Comparison of ENCODE assay signal across 10 cellular contexts in the genomic region with DNA sequence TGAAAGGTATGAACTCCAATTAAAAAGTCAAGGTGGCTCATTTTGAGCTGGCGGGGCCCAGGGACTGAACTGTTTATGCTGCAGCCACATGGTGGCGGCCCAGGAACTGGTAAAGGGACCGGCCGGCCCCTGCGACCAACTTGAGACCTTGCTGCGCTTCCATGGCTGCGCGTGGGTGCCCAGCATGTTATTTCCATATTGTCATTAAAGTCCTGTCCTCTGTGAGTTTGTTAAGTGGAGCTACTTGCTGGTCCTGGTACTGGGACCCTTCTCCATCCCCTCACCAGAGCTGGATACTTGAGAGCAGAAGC.
DNase-seq lines count a peak whose midpoint lies in the region; TF ChIP-seq lines count a peak whose summit lies in the region.
"Had no signal": no experiment of that assay in that cellular context is flagged by ENCODE, and none has a peak within 500 bp of the region (broad histone marks: within the 10 kb centered on the region; RNA-seq: fewer than 3 reads in every experiment).

No MANE protein-coding gene starts in this region.

- DNase-seq in COLO668 (lab: John Stamatoyannopoulos, UW; ENCODE audit: unreplicated experiment) (peak; percentile 18), HFF-Myc (ENCODE audit: extremely low read depth, low read depth) (no peak), lower leg skin (ENCODE audit: low spot score in 2 of 2) (peak; percentile 12 to 80), HPDE6-E6E7 (ENCODE audit: extremely low spot score) (no peak), cortex of kidney (lab: John Stamatoyannopoulos, UW) (no peak), NCI-H446 (lab: John Stamatoyannopoulos, UW) (no peak), NCI-H1436 treated with DMSO at 0.1 percent for 48 hours (lab: John Stamatoyannopoulos, UW) (no peak)
- DNase-seq in activated T-cell treated with anti-CD3 and anti-CD28 coated beads, Interleukin-2, amount 50 U/mL, for 48 hours: peak; percentile 65 to 66
- DNase-seq: thyroid gland had no signal

- no peak for TF ChIP-seq POLR2A in lower leg skin (IDR thresholded peaks at IDR 0.05)

- H3K4me3 ChIP-seq in HFF-Myc (replicated peaks; ENCODE audit: low read depth, low read length) (no peak overlapping the region), lower leg skin (ENCODE audit: low read depth, poor library complexity, severe bottlenecking) (no peak overlapping the region)
- H3K4me3 ChIP-seq: SJSA1, thyroid gland had no signal

- peak; percentile 41 for TF ChIP-seq CTCF in HFF-Myc (IDR thresholded peaks at IDR 0.05; ENCODE audit: low read depth, low read length, missing control alignments)
- TF ChIP-seq CTCF in lower leg skin (IDR thresholded peaks at IDR 0.05): no peak

- WGBS in lower leg skin, 2 donors: 74 to 75% methylated on average over 8 of the region's 8 CpGs

- intact Hi-C loops in lower leg skin (cut with DNase I; ENCODE audit: low total_unique reads): loop anchor here (1.0 kb wide), 1 partner anchor 32 kb away; no protein-coding TSS in a partner anchor

Comparison
In these comparisons a context has a peak if more than half of its experiments do, and no peak if none do; other contexts are left out.
1. DNase-seq: peak in COLO668 (single experiment), activated T-cell treated with anti-CD3 and anti-CD28 coated beads, Interleukin-2, amount 50 U/mL, for 48 hours (2 of 2) and lower leg skin (2 of 2); none in HFF-Myc (single experiment), HPDE6-E6E7 (single experiment), cortex of kidney (single experiment), NCI-H446 (0 of 2) and NCI-H1436 treated with DMSO at 0.1 percent for 48 hours (single experiment).